11 cellular contexts compared by ENCODE assay signal in the genomic region with DNA sequence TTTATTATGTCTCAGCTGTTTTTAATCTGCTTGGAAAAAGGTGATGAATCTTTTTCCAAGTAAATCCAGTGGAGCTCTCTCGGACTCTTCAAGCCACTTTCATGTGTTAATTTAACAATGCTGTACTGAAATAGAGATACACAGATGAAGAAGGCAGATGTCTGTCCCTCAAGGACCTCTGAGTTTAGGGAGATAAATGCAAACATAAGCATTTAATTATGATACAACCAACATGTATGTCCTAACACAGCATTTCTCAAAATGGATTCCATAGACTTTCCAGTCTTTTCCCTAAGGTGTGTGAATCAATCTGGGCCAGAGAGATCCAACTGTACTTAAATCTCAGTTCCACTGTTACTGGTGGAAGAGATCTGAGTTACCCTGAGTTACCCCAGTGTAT.
"Had no signal": no experiment of that assay in that cellular context is flagged by ENCODE, and none has a peak within 500 bp of the region (broad histone marks: within the 10 kb centered on the region; RNA-seq: fewer than 3 reads in every experiment).

No MANE protein-coding gene starts in this region.

- H3K4me3 ChIP-seq: GM23248, GM23338, HAP-1 had no signal

- H3K9ac ChIP-seq: GM23248 had no signal

- H3K36me3 ChIP-seq: HAP-1 had no signal

- H3K9me3 ChIP-seq: HAP-1 had no signal

- H2AFZ ChIP-seq: GM23248, GM23338 had no signal

- ATAC-seq: GM23338, HCT116 had no signal

- DNase-seq: GM23248, GOT3, H7, H9, HCEC 1CT, HFFc6 had no signal

- H3K27ac ChIP-seq: GM23248 had no signal

- H3K4me2 ChIP-seq: GM23338 had no signal

- FAIRE-seq: H1, H54 had no signal
